ENCODE assay signal across 10 cellular contexts in genomic region chr5:124628721-124629596, GRCh38.
DNase-seq lines count a peak whose midpoint lies in the region; ATAC-seq, FAIRE-seq and TF ChIP-seq lines count a peak whose summit lies in the region.
"Had no signal": no experiment of that assay in that cellular context is flagged by ENCODE, and none has a peak within 500 bp of the region (broad histone marks: within the 10 kb centered on the region; RNA-seq: fewer than 3 reads in every experiment).

No MANE protein-coding gene starts in this region.

- no peaks in the 10 kb centered on the region for H3K79me2 ChIP-seq in HepG2 (ENCODE audit: insufficient read depth, low read length)

- no peak for TF ChIP-seq CTCF in AG04449 (IDR thresholded peaks at IDR 0.05; ENCODE audit: insufficient read depth, low read length, missing control alignments)
- no peak for TF ChIP-seq CTCF in astrocyte of the spinal cord (IDR thresholded peaks at IDR 0.05; ENCODE audit: low read depth, low read length)
- TF ChIP-seq CTCF in HepG2 (CRISPR knock-in tag; IDR thresholded peaks at IDR 0.05): no peak

- H3K27ac Mint-ChIP-seq in activated T-cell treated with anti-CD3 and anti-CD28 coated beads, Interleukin-2, amount 50 U/mL, for 24 hours: no peak overlapping the region
- no peak overlapping the region for H3K27ac Mint-ChIP-seq in T-cell

- TF ChIP-seq RAD21 in HepG2 (CRISPR knock-in tag; IDR thresholded peaks at IDR 0.05): no peak

- POLR2A ChIA-PET in AG04449 (lab: Yijun Ruan, JAX): interaction anchor here (0.6 to 1.0 kb wide), 4 partner anchors 17 to 528 kb away, joined by 3 read pairs; no protein-coding TSS in a partner anchor
- POLR2A ChIA-PET in HepG2 (lab: Yijun Ruan, JAX): interaction anchor here (0.7 to 1.5 kb wide), 11 partner anchors 12 to 120 kb away, joined by 3 to 17 read pairs (median 5); no protein-coding TSS in a partner anchor
- POLR2A ChIA-PET in T-cell (lab: Charles Lee): interaction anchor here in 1 of 2 donors (0.6 kb wide), 1 partner anchor 215 kb away, joined by 3 read pairs; no protein-coding TSS in a partner anchor

- H2AFZ ChIP-seq in HepG2 (ENCODE audit: low read length): no peak overlapping the region

- peaks cover 28% of the 10 kb centered on the region for H3K27me3 Mint-ChIP-seq in activated T-cell treated with anti-CD3 and anti-CD28 coated beads, Interleukin-2, amount 50 U/mL, for 24 hours
- H3K27me3 Mint-ChIP-seq in T-cell: peaks cover 8 to 31% of the 10 kb centered on the region in 2 donors
- H3K27me3 Mint-ChIP-seq: central memory CD8-positive, alpha-beta T cell had no signal

- no peaks in the 10 kb centered on the region for H3K9me3 Mint-ChIP-seq in activated T-cell treated with anti-CD3 and anti-CD28 coated beads, Interleukin-2, amount 50 U/mL, for 24 hours
- peaks cover 0 to 5% (median 0%) of the 10 kb centered on the region in 3 donors for H3K9me3 Mint-ChIP-seq in T-cell
- H3K9me3 Mint-ChIP-seq: central memory CD8-positive, alpha-beta T cell had no signal

- H3K4me1 Mint-ChIP-seq in activated T-cell treated with anti-CD3 and anti-CD28 coated beads, Interleukin-2, amount 50 U/mL, for 24 hours (ENCODE audit: low read depth): no peaks in the 10 kb centered on the region
- H3K4me1 Mint-ChIP-seq in T-cell: no peaks in the 10 kb centered on the region
- H3K4me1 Mint-ChIP-seq: central memory CD8-positive, alpha-beta T cell had no signal

- TF ChIP-seq EP300 in HepG2 (IDR thresholded peaks at IDR 0.05; ENCODE audit: low read depth in 2 of 2, low read length in 2 of 2) (peak in 1 of 2 experiments; percentile 45; a peak in 1 of 4 replicates), HepG2 (CRISPR knock-in tag; IDR thresholded peaks at IDR 0.05; ENCODE audit: borderline replicate concordance) (peak; percentile 24; the same call in 1 of the 2 replicates)

- WGBS in HepG2 (ENCODE audit: low lambda C conversion rate): 48% methylated on average over 6 of the region's 17 CpGs

- BruUV-seq in HepG2 (replicated peaks; lab: Mats Ljungman, UMichigan): no TSS peak

- in situ Hi-C loops in astrocyte of the spinal cord (cut with HindIII; ENCODE audit: low sequenced_read_pairs): no loop called here
- in situ Hi-C loops in HepG2 (cut with HindIII; ENCODE audit: extremely low pct_ligation_motif_present, low pct_unique_long_range_greater_than_20kb): no loop called here

- no peaks in the 10 kb centered on the region for H3K27me3 ChIP-seq in HUES48 (ENCODE audit: control insufficient read depth, insufficient read depth, low read length)
- H3K27me3 ChIP-seq in HepG2 (ENCODE audit: control insufficient read depth in 1 of 2, insufficient read depth in 2 of 2, low read length in 2 of 2): no peaks in the 10 kb centered on the region

- peak; percentile 12 for FAIRE-seq in HepG2 (lab: Jason Lieb, UNC)
- FAIRE-seq: G401.6 had no signal

- H3K27ac ChIP-seq in HUES48 (ENCODE audit: low read depth, low read length) (peak overlapping the region; percentile 84), HepG2 (ENCODE audit: extremely low read length, insufficient read depth, low read length) (no peak overlapping the region)

- H3K9ac ChIP-seq in HUES48 (ENCODE audit: low read depth, low read length): no peak overlapping the region
- peak overlapping the region; percentile 44 for H3K9ac ChIP-seq in HepG2 (ENCODE audit: insufficient read depth, low read depth, low read length)

- H3K36me3 Mint-ChIP-seq in activated T-cell treated with anti-CD3 and anti-CD28 coated beads, Interleukin-2, amount 50 U/mL, for 24 hours (ENCODE audit: low read depth): no peaks in the 10 kb centered on the region
- H3K36me3 Mint-ChIP-seq in T-cell: no peaks in the 10 kb centered on the region

- CTCF ChIA-PET in AG04449 (lab: Yijun Ruan, JAX): interaction anchor here (0.7 kb wide), 1 partner anchor 436 kb away, joined by 3 read pairs; no protein-coding TSS in a partner anchor
- CTCF ChIA-PET in HepG2 (lab: Yijun Ruan, JAX; ENCODE audit: low intra/inter-chr PET ratio, low total read pairs): no interaction called here
- CTCF ChIA-PET in T-cell (lab: Charles Lee): no interaction called here

- no peak for TF ChIP-seq POLR2A in HepG2 (IDR thresholded peaks at IDR 0.05; ENCODE audit: insufficient read depth in 1 of 2, low read depth in 2 of 2, low read length in 2 of 2)

- H3K4me2 ChIP-seq in HepG2 (ENCODE audit: low read depth, low read length): peak overlapping the region; percentile 52

- H3K9me3 ChIP-seq in HUES48 (ENCODE audit: control insufficient read depth, insufficient read depth, low read length) (no peaks in the 10 kb centered on the region), HepG2 (ENCODE audit: low read length) (no peaks in the 10 kb centered on the region)

- H3K4me3 Mint-ChIP-seq in activated T-cell treated with anti-CD3 and anti-CD28 coated beads, Interleukin-2, amount 50 U/mL, for 24 hours: no peak overlapping the region
- H3K4me3 Mint-ChIP-seq in T-cell: no peak overlapping the region
- H3K4me3 Mint-ChIP-seq: central memory CD8-positive, alpha-beta T cell had no signal

- H3K36me3 ChIP-seq in HUES48 (ENCODE audit: control insufficient read depth, insufficient read depth, low read length) (peaks cover 5% of the 10 kb centered on the region; the same call in 1 of the 2 replicates), HepG2 (replicated peaks in 1 of 2; ENCODE audit: control insufficient read depth in 1 of 2, insufficient read depth in 2 of 2, low read length in 2 of 2) (no peaks in the 10 kb centered on the region)

- intact Hi-C loops in HepG2 (cut with micrococcal nuclease; ENCODE audit: unreplicated experiment): loop anchor here (1.0 kb wide), 2 partner anchors 30 to 48 kb away; no protein-coding TSS in a partner anchor

- 0 out of 2 replicates have a peak, but pooled peaks cover 5% of the 10 kb centered on the region for H3K4me1 ChIP-seq in HUES48 (ENCODE audit: control insufficient read depth, insufficient read depth, low read length)
- H3K4me1 ChIP-seq in HepG2 (ENCODE audit: insufficient read depth, low read length): peaks cover 45% of the 10 kb centered on the region

- ATAC-seq in HepG2 (peak; percentile 98), T-cell (replicated peaks in 1 of 4) (no peak)

- H3K4me3 ChIP-seq in AG04449 (ENCODE audit: low read depth, low read length): peak overlapping the region; percentile 6; the same call in 1 of the 2 replicates
- H3K4me3 ChIP-seq in HUES48 (ENCODE audit: low read depth, low read length): no peak overlapping the region
- no peak overlapping the region for H3K4me3 ChIP-seq in astrocyte of the spinal cord (ENCODE audit: low read depth, low read length)
- H3K4me3 ChIP-seq in HepG2 (replicated peaks in 1 of 3; ENCODE audit: insufficient read depth in 1 of 3, low read depth in 2 of 3, low read length in 3 of 3): peak overlapping the region in 2 of 3 experiments; percentile 12 to 58; a peak in 4 of 6 replicates

- H4K20me1 ChIP-seq in HepG2 (ENCODE audit: insufficient read depth, low read length): no peaks in the 10 kb centered on the region

- peak; percentile 75 for DNase-seq in AG04449 (ENCODE audit: low read depth, low spot score)
- peak; percentile 98 for DNase-seq in astrocyte of the spinal cord (ENCODE audit: low read depth, low spot score)
- DNase-seq in HepG2 (ENCODE audit: low spot score): peak; percentile 84
- DNase-seq in medulla oblongata (ENCODE audit: extremely low spot score): no peak
- DNase-seq in activated T-cell treated with anti-CD3 and anti-CD28 coated beads, Interleukin-2, amount 50 U/mL, for 24 hours: no peak
- DNase-seq in hippocampal formation (lab: John Stamatoyannopoulos, UW): no peak
- DNase-seq in T-cell: no peak

TF ChIP-seq in HepG2, 621 proteins besides CTCF, POLR2A, EP300 and RAD21 (continues in another document):
- TF ChIP-seq ARID5B (CRISPR knock-in tag; IDR thresholded peaks at IDR 0.05) (peak; percentile 74), ZNF367 (CRISPR knock-in tag; IDR thresholded peaks at IDR 0.05; ENCODE audit: borderline replicate concordance) (no peak), ZNF704 (CRISPR knock-in tag; IDR thresholded peaks at IDR 0.05; ENCODE audit: borderline replicate concordance) (0 out of 2 replicates have a peak, but pooled peaks have one; percentile 41)

Comparison
In these comparisons a context has a peak if more than half of its experiments do, and no peak if none do; other contexts are left out.
1. DNase-seq: peak in AG04449 (single experiment), astrocyte of the spinal cord (single experiment) and HepG2 (single experiment); none in medulla oblongata (single experiment), activated T-cell treated with anti-CD3 and anti-CD28 coated beads, Interleukin-2, amount 50 U/mL, for 24 hours (single experiment), hippocampal formation (0 of 2) and T-cell (0 of 34).
2. H3K4me3 ChIP-seq: peak in AG04449 (single experiment) and HepG2 (2 of 3); none in HUES48 (single experiment) and astrocyte of the spinal cord (single experiment).